Comparison of ENCODE assay signal across 8 cellular contexts in genomic region chr18:59696311-59697235, GRCh38. TPM values are rescaled to one million over a fixed set of nuclear protein-coding genes. Genes with fewer than 3 reads are reported as not detected.
DNase-seq lines count a peak whose midpoint lies in the region; ATAC-seq and TF ChIP-seq lines count a peak whose summit lies in the region.

No MANE protein-coding gene starts in this region.

- DNase-seq in BJ (ENCODE audit: low read depth) (no peak), GM23338 (ENCODE audit: low spot score) (peak; percentile 81), Right ventricle myocardium superior (no peak), sciatic nerve (ENCODE audit: low spot score) (no peak), 8988T (no peak), NCI-H2081 treated with DMSO at 0.1 percent for 48 hours (lab: John Stamatoyannopoulos, UW) (no peak)

- intact Hi-C loops in Right ventricle myocardium superior (cut with DNase I) = no loop called here
- intact Hi-C loops in sciatic nerve (cut with DNase I) = no loop called here

- H3K27me3 ChIP-seq in BJ (ENCODE audit: control insufficient read depth, insufficient read depth, low read length) (no peaks in the 10 kb centered on the region), GM23338 (ENCODE audit: insufficient read depth) (peaks cover 77% of the 10 kb centered on the region)

- H3K4me2 ChIP-seq in GM23338 = peak overlapping the region; percentile 74

- ATAC-seq in GM23338 = peak; percentile 76
- ATAC-seq in Right ventricle myocardium superior (ENCODE audit: poor library complexity) = peak; percentile 55
- peak; percentile 46 for ATAC-seq in sciatic nerve
- ATAC-seq in activated CD4-positive, CD25-positive, alpha-beta regulatory T cell treated with anti-CD3 and anti-CD28 coated beads, Interleukin-2, amount 50 U/mL, for 24 hours = no peak

- peak overlapping the region; percentile 73 for H3K4me3 Mint-ChIP-seq in GM23338
- H3K4me3 Mint-ChIP-seq in T-helper 1 cell treated with Interleukin-12 subunit alpha and Interleukin-12 subunit beta and Interleukin-4 antibody, amounts not matched to agents 30 μg/mL and 1 μg/mL, for 36 hours = peak overlapping the region; percentile 8

- no peak overlapping the region for H3K27ac ChIP-seq in GM23338 (ENCODE audit: low read depth)

- H3K4me1 Mint-ChIP-seq in GM23338 = peaks cover 59% of the 10 kb centered on the region
- peaks cover 4% of the 10 kb centered on the region for H3K4me1 Mint-ChIP-seq in T-helper 1 cell treated with Interleukin-12 subunit alpha and Interleukin-12 subunit beta and Interleukin-4 antibody, amounts not matched to agents 30 μg/mL and 1 μg/mL, for 36 hours (ENCODE audit: low read depth)

- peaks cover 62% of the 10 kb centered on the region for H3K4me1 ChIP-seq in GM23338 (ENCODE audit: insufficient read depth)

- H3K27ac Mint-ChIP-seq in GM23338 = no peak overlapping the region
- H3K27ac Mint-ChIP-seq in T-helper 1 cell treated with Interleukin-12 subunit alpha and Interleukin-12 subunit beta and Interleukin-4 antibody, amounts not matched to agents 30 μg/mL and 1 μg/mL, for 36 hours = no peak overlapping the region

- no peaks in the 10 kb centered on the region for H3K9me2 ChIP-seq in GM23338 (ENCODE audit: insufficient read depth)

- H3K79me2 ChIP-seq in GM23338 (replicated peaks; ENCODE audit: insufficient read depth) = no peaks in the 10 kb centered on the region

- H2AFZ ChIP-seq in GM23338 = peak overlapping the region; percentile 98

- H4K20me1 ChIP-seq in GM23338 (replicated peaks; ENCODE audit: insufficient read depth) = no peaks in the 10 kb centered on the region

- peak overlapping the region; percentile 89 for H3K4me3 ChIP-seq in BJ (ENCODE audit: low read depth, low read length)
- peak overlapping the region; percentile 82 for H3K4me3 ChIP-seq in GM23338

- H3K36me3 Mint-ChIP-seq in GM23338 (ENCODE audit: low read depth) = no peaks in the 10 kb centered on the region; the same call in 2 of the 3 replicates
- H3K36me3 Mint-ChIP-seq in T-helper 1 cell treated with Interleukin-12 subunit alpha and Interleukin-12 subunit beta and Interleukin-4 antibody, amounts not matched to agents 30 μg/mL and 1 μg/mL, for 36 hours (ENCODE audit: low read depth) = no peaks in the 10 kb centered on the region

- H3K27me3 Mint-ChIP-seq in GM23338 (ENCODE audit: insufficient read depth, low read depth, poor library complexity) = peaks cover 56% of the 10 kb centered on the region
- peaks cover 70% of the 10 kb centered on the region for H3K27me3 Mint-ChIP-seq in T-helper 1 cell treated with Interleukin-12 subunit alpha and Interleukin-12 subunit beta and Interleukin-4 antibody, amounts not matched to agents 30 μg/mL and 1 μg/mL, for 36 hours (ENCODE audit: low read depth)

- no peaks in the 10 kb centered on the region; the same call in 2 of the 3 replicates for H3K9me3 Mint-ChIP-seq in GM23338
- H3K9me3 Mint-ChIP-seq in T-helper 1 cell treated with Interleukin-12 subunit alpha and Interleukin-12 subunit beta and Interleukin-4 antibody, amounts not matched to agents 30 μg/mL and 1 μg/mL, for 36 hours = no peaks in the 10 kb centered on the region

- CTCF ChIA-PET in BJ (lab: Yijun Ruan, JAX) = interaction anchor here (0.6 to 2.9 kb wide), 63 partner anchors 10 to 249 kb away, joined by 3 to 76 read pairs (median 6); no protein-coding TSS in a partner anchor

- 0 out of 2 replicates have a peak, but pooled peaks have one; percentile 14 for TF ChIP-seq CTCF in BJ (IDR thresholded peaks at IDR 0.05; ENCODE audit: insufficient read depth, low read depth, low read length)
- TF ChIP-seq CTCF in GM23338 (conservative IDR thresholded peaks at IDR 0.05; ENCODE audit: low read depth in 2 of 2) = no peak

- H3F3A ChIP-seq in GM23338 (replicated peaks; ENCODE audit: low read depth) = no peaks in the 10 kb centered on the region

- POLR2A ChIA-PET in BJ (lab: Charles Lee) = interaction anchor here (0.6 to 1.0 kb wide), 2 partner anchors 127 to 203 kb away, joined by 3 to 5 read pairs; partner anchors contain the start of gene PMAIP1

- H3K36me3 ChIP-seq in BJ (ENCODE audit: control insufficient read depth, insufficient read depth, low read length) = no peaks in the 10 kb centered on the region
- H3K36me3 ChIP-seq in GM23338 (ENCODE audit: insufficient read depth) = no peaks in the 10 kb centered on the region

TF ChIP-seq in GM23338, 12 proteins besides CTCF, POLR2A, EP300 and RAD21:
- TF ChIP-seq ETS1 (IDR thresholded peaks at IDR 0.05) (no peak), EZH2 (IDR thresholded peaks at IDR 0.05; ENCODE audit: low read depth, unreplicated experiment) (peak; percentile 79), ZNF114 (CRISPR knock-in tag; IDR thresholded peaks at IDR 0.05) (no peak), ZNF331 (CRISPR knock-in tag; IDR thresholded peaks at IDR 0.05; ENCODE audit: low read depth) (no peak), POLR2AphosphoS5 (IDR thresholded peaks at IDR 0.05; ENCODE audit: low read depth) (no peak), CREB1 (CRISPR knock-in tag; IDR thresholded peaks at IDR 0.05; ENCODE audit: low read depth) (no peak), REST (IDR thresholded peaks at IDR 0.05; ENCODE audit: unreplicated experiment) (no peak), NANOG (IDR thresholded peaks at IDR 0.05; ENCODE audit: borderline replicate concordance) (no peak)

RNA-seq across cellular contexts. Expression of gene CCBE1, which starts 0.7 kb away (rescaled TPM):
- polyA plus RNA-seq in BJ (2011; rRNA removed) = 35.4 and 51.2 TPM in 2 replicates
- polyA minus RNA-seq in BJ (2011; rRNA and poly(A)+ RNA removed) = 27.5 and 34.1 TPM in 2 replicates
- 2.1 and 3.5 TPM in 2 replicates for total RNA-seq in GM23338 (2014; rRNA removed; shearing (Covaris generic))
- polyA plus RNA-seq in GM23338 (2016; fragmentation: Nextera tagmentation; extraction: Ambion mirVana) = 1.2 and 2.6 TPM in 2 replicates
- 3.9 TPM for total RNA-seq in Right ventricle myocardium superior
- total RNA-seq in sciatic nerve = 0.67 TPM

Comparison
In these comparisons a context has a peak if more than half of its experiments do, and no peak if none do; other contexts are left out.
1. ATAC-seq: peak in GM23338 (single experiment), Right ventricle myocardium superior (single experiment) and sciatic nerve (single experiment); none in activated CD4-positive, CD25-positive, alpha-beta regulatory T cell treated with anti-CD3 and anti-CD28 coated beads, Interleukin-2, amount 50 U/mL, for 24 hours (0 of 2).